8 cellular contexts compared by ENCODE assay signal in genomic region chr17:19386974-19387920, GRCh38. TPM values are rescaled to one million over a fixed set of nuclear protein-coding genes. Genes with fewer than 3 reads are reported as not detected.
DNase-seq lines count a peak whose midpoint lies in the region; ATAC-seq and TF ChIP-seq lines count a peak whose summit lies in the region.

Gene MFAP4, minus strand, starts transcription at chr17:19387190. Its CDS starts 35 bp downstream, at chr17:19387155.

- no peaks in the 10 kb centered on the region for H3K9me3 ChIP-seq in breast epithelium
- H3K9me3 ChIP-seq in right lobe of liver = no peaks in the 10 kb centered on the region
- H3K9me3 ChIP-seq in tibial artery = no peaks in the 10 kb centered on the region

- H3K27me3 ChIP-seq in breast epithelium (no peaks in the 10 kb centered on the region), right lobe of liver (no peaks in the 10 kb centered on the region), tibial artery (no peaks in the 10 kb centered on the region)

- TF ChIP-seq POLR2A in NB4 (IDR thresholded peaks at IDR 0.05; ENCODE audit: extremely low read depth, insufficient read length) (peak; percentile 37), breast epithelium (IDR thresholded peaks at IDR 0.05) (no peak), right lobe of liver (IDR thresholded peaks at IDR 0.05) (no peak)

- H3K4me3 ChIP-seq in NB4 (ENCODE audit: low read depth, low read length) (peak within 1 kb of the TSS; percentile 73), breast epithelium (peak within 1 kb of the TSS; percentile 26 to 47 (median 29)), right lobe of liver (no peak within 1 kb of the TSS), tibial artery (peak within 1 kb of the TSS; percentile 44 to 45)

- WGBS in right lobe of liver (ENCODE audit: insufficient coverage, low coverage, low lambda C conversion rate, missing lambda C conversion rate) = 29% methylated on average over 12 of the region's 22 CpGs

- H3K4me1 ChIP-seq in breast epithelium = peaks cover 17 to 36% of the 10 kb centered on the region in 2 donors
- H3K4me1 ChIP-seq in right lobe of liver = peaks cover 0 to 7% (median 0%) of the 10 kb centered on the region in 4 donors
- peaks cover 9 to 99% (median 95%) of the 10 kb centered on the region in 4 donors for H3K4me1 ChIP-seq in tibial artery

- H3K27ac ChIP-seq in 22Rv1 (peak within 1 kb of the TSS; percentile 44), breast epithelium (peak within 1 kb of the TSS; percentile 90 to 98), right lobe of liver (peak within 1 kb of the TSS in 1 of 3 donors; percentile 15), tibial artery (peak within 1 kb of the TSS; percentile 97 to 98)

- peak; percentile 95 for DNase-seq in NB4 (ENCODE audit: low read depth)
- peak; percentile 67 to 73 for DNase-seq in breast epithelium (ENCODE audit: low spot score in 2 of 2)
- peak in 2 of 3 donors; percentile 23 to 46 for DNase-seq in right lobe of liver
- peak; percentile 79 to 92 for DNase-seq in tibial artery
- no peak for DNase-seq in NCI-H128 (lab: John Stamatoyannopoulos, UW; ENCODE audit: unreplicated experiment)
- DNase-seq in NOMO-1 treated with dmso at 0.1 percent for 144 hours (lab: John Stamatoyannopoulos, UW; ENCODE audit: unreplicated experiment) = no peak

- ATAC-seq in right lobe of liver = peak; percentile 20 to 30 (median 24)
- no peak for ATAC-seq in GM19452 (IDR thresholded peaks at IDR 0.05; ENCODE audit: unreplicated experiment)

- no peaks in the 10 kb centered on the region for H3K36me3 ChIP-seq in breast epithelium
- peaks cover 0 to 10% (median 0%) of the 10 kb centered on the region in 4 donors for H3K36me3 ChIP-seq in right lobe of liver
- H3K36me3 ChIP-seq in tibial artery = peaks cover 16 to 24% (median 22%) of the 10 kb centered on the region in 3 donors

- intact Hi-C loops in breast epithelium (cut with DNase I; ENCODE audit: low total_unique reads) = no loop called here
- intact Hi-C loops in right lobe of liver (cut with DNase I) = no loop called here
- intact Hi-C loops in tibial artery (cut with DNase I; ENCODE audit: low total_unique reads) = no loop called here

- no peak for TF ChIP-seq CTCF in 22Rv1 (IDR thresholded peaks at IDR 0.05)
- TF ChIP-seq CTCF in NB4 (IDR thresholded peaks at IDR 0.05; ENCODE audit: low read depth, low read length) = no peak
- TF ChIP-seq CTCF in breast epithelium (IDR thresholded peaks at IDR 0.05) = no peak
- TF ChIP-seq CTCF in right lobe of liver (IDR thresholded peaks at IDR 0.05) = no peak
- no peak for TF ChIP-seq CTCF in tibial artery (IDR thresholded peaks at IDR 0.05)

RNA-seq across cellular contexts. Expression of gene MFAP4, which starts in this region (rescaled TPM):
- 100 to 1,000 TPM in 2 of 3 donors, 10 to 100 TPM in 1; 45.5 to 186 (median 116) TPM for total RNA-seq in breast epithelium
- 10 to 100 TPM in 2 of 6 experiments, 1 to 10 TPM in 4; 2.3 to 12.0 (median 6.5) TPM for total RNA-seq in right lobe of liver

Comparison
In these comparisons a context has a peak if more than half of its experiments do, and no peak if none do; other contexts are left out.
1. DNase-seq: peak in NB4 (single experiment), breast epithelium (2 of 2), right lobe of liver (2 of 3) and tibial artery (2 of 2); none in NCI-H128 (single experiment) and NOMO-1 treated with dmso at 0.1 percent for 144 hours (single experiment).
2. H3K4me3 ChIP-seq: peak in NB4 (single experiment), breast epithelium (3 of 3) and tibial artery (2 of 2); none in right lobe of liver (0 of 3).